8 cellular contexts compared by ENCODE assay signal in the genomic region with DNA sequence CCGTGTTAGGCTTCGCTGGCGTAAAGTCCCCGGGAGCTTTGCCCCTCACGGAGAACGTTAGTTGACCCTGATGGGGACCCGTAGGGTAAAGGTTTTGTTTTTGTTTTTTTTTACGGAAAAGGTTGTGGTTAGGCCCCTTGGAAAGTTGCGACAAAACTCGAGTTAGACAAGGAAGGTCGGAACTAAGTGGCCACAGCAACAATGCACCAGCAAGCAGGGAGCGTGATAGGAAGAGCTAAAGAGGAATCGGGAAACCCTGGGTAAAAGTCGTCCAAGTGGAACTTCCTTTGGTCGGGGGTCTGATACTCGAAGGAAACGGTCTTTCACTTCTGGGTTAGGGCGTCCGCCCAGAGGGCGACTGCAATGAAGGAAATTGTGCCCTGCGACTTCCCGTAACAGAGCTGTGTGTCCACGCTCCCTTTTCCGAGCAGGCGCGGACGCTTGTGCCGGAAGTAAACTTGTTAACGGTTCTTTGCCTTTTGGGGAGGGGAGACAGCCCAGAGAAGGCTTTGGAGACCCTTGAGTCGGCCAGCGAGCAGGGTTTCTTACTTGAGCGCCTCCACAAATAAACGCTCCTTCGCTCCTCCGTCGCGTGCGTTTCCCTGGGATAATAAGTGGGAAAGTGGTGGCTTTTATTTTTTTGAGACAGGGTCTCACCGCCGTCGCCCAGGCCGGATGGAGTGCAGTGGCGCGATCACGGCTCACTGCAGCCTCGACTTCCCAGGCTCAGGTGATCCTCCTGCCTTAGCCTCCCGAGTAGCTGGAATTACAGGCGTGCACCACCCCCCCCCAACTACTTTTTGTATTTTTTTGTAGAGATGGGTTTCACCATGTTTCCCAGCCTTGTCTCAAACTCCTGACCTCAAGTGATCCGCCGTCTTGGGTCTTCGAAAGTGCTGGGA. TPM values are rescaled to one million over a fixed set of nuclear protein-coding genes. Genes with fewer than 3 reads are reported as not detected.
DNase-seq lines count a peak whose midpoint lies in the region; ATAC-seq lines count a peak whose summit lies in the region.

No MANE protein-coding gene starts in this region.

- peak overlapping the region; percentile 97 for H3K9ac ChIP-seq in mucosa of stomach (ENCODE audit: low read length)

- H3K4me1 ChIP-seq in esophagus (ENCODE audit: control insufficient read depth in 2 of 2, insufficient read depth in 2 of 2, low read length in 1 of 2) (no peaks in the 10 kb centered on the region), mucosa of stomach (ENCODE audit: control insufficient read depth, insufficient read depth, low read length) (peaks cover 4% of the 10 kb centered on the region)

- WGBS in esophagus, 2 donors, result 0 to 1% methylated on average over 51 of the region's 51 CpGs

- peak overlapping the region; percentile 99 to 100 (median 100) for H3K4me3 Mint-ChIP-seq in IgD-negative memory B cell

- H3K36me3 ChIP-seq in esophagus (ENCODE audit: control insufficient read depth in 2 of 2, insufficient read depth in 2 of 2, low read length in 1 of 2) (no peaks in the 10 kb centered on the region), mucosa of stomach (ENCODE audit: control insufficient read depth, insufficient read depth, low read length) (no peaks in the 10 kb centered on the region)

- ATAC-seq in GM21529 (IDR thresholded peaks at IDR 0.05; ENCODE audit: unreplicated experiment), result peak; percentile 48

- H3K27ac Mint-ChIP-seq in IgD-negative memory B cell, result peak overlapping the region; percentile 99 to 100 (median 100)

- H3K9me3 Mint-ChIP-seq in IgD-negative memory B cell, result no peaks in the 10 kb centered on the region

- no peaks in the 10 kb centered on the region for H3K9me3 ChIP-seq in esophagus (ENCODE audit: control insufficient read depth in 2 of 2, insufficient read depth in 1 of 2, low read depth in 1 of 2, low read length in 1 of 2)
- no peaks in the 10 kb centered on the region for H3K9me3 ChIP-seq in mucosa of stomach (ENCODE audit: control insufficient read depth, low read length)

- peak overlapping the region; percentile 81 to 87 for H3K4me3 ChIP-seq in esophagus (ENCODE audit: low read depth in 1 of 2, low read length in 2 of 2)
- peak overlapping the region; percentile 98 for H3K4me3 ChIP-seq in mucosa of stomach (ENCODE audit: low read length)

- H3K27me3 ChIP-seq in esophagus (ENCODE audit: control insufficient read depth in 1 of 2, insufficient read depth in 2 of 2, low read length in 2 of 2) (no peaks in the 10 kb centered on the region), mucosa of stomach (ENCODE audit: control insufficient read depth, insufficient read depth, low read length) (no peaks in the 10 kb centered on the region)

- peaks cover 34 to 51% (median 43%) of the 10 kb centered on the region in 3 donors for H3K4me1 Mint-ChIP-seq in IgD-negative memory B cell

- no peaks in the 10 kb centered on the region for H3K27me3 Mint-ChIP-seq in IgD-negative memory B cell

- peaks cover 3% of the 10 kb centered on the region for H3K36me3 Mint-ChIP-seq in IgD-negative memory B cell

- peak overlapping the region; percentile 95 to 97 for H3K27ac ChIP-seq in esophagus (ENCODE audit: low read depth in 2 of 2, low read length in 1 of 2)

- DNase-seq in DMS 273 treated with DMSO at 0.1 percent for 48 hours (lab: John Stamatoyannopoulos, UW), result peak; percentile 67
- peak; percentile 96 for DNase-seq in OCI-M1 (lab: John Stamatoyannopoulos, UW)
- peak; percentile 80 for DNase-seq in activated T-cell treated with anti-CD3 and anti-CD28 coated beads for 48 hours (ENCODE audit: low read depth)
- peak; percentile 89 for DNase-seq in stimulated activated CD8-positive, alpha-beta memory T cell treated with anti-CD3 and anti-CD28 coated beads, Interleukin-4, amount 100 ng/mL, for 48 hours

RNA-seq across cellular contexts. Expression of a gene that starts 0.6 kb away (rescaled TPM):
- polyA plus RNA-seq in IgD-negative memory B cell (16.0 TPM), esophagus (1 to 10 TPM; 9.1 to 9.8 TPM)

Comparison
In these comparisons a context has a peak if more than half of its experiments do, and no peak if none do; other contexts are left out.
1. Peak in every context shown above with its lines: DNase-seq, ATAC-seq, H3K4me3 ChIP-seq and H3K27ac ChIP-seq.